1 cellular context compared by ENCODE assay signal in genomic region chr2:39514825-39515224, GRCh38.
TF ChIP-seq lines count a peak whose summit lies in the region.

No MANE protein-coding gene starts in this region.

TF ChIP-seq in endothelial cell of umbilical vein, 7 proteins besides CTCF, POLR2A, EP300 and RAD21 (continued from another document):
- TF ChIP-seq POLR2AphosphoS5 (IDR thresholded peaks at IDR 0.05; ENCODE audit: insufficient read depth, low read depth, low read length), result no peak
- TF ChIP-seq JUN (IDR thresholded peaks at IDR 0.05; ENCODE audit: borderline replicate concordance, insufficient read depth, insufficient read length, low read depth), result no peak
- no peak for TF ChIP-seq MAX (IDR thresholded peaks at IDR 0.05; ENCODE audit: insufficient read depth, insufficient read length)
- no peak for TF ChIP-seq FOS (IDR thresholded peaks at IDR 0.05; ENCODE audit: borderline replicate concordance, insufficient read depth, low read length)
- no peak for TF ChIP-seq GATA2 (IDR thresholded peaks at IDR 0.05; ENCODE audit: insufficient read depth, insufficient read length, low read depth, low read length)
TF ChIP-seq in endothelial cell of umbilical vein: peak in this region for 0.
